ENCODE assay signal across 10 cellular contexts in the genomic region with DNA sequence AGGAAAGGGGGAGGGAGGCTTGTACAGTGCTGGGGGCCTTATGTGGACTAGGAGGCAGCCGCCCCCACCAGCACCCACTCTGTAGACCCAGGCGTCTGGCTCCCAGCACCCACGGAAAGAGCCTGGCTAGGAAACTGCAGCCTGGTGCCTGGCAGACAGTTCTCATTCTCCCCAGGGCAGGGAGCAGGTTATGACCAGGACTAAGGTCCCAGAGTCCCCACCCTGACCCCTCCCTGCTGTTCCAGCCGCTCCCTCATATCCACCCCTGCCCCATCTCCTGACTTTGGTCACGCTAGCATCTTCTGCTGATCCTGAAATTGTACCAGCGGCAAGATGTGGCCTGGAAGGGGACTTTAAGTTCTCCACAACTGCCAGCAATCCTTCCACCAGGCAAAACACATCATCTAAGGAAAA. TPM values are rescaled to one million over a fixed set of nuclear protein-coding genes. Genes with fewer than 3 reads are reported as not detected.
DNase-seq lines count a peak whose midpoint lies in the region; ATAC-seq and TF ChIP-seq lines count a peak whose summit lies in the region.
"Had no signal": no experiment of that assay in that cellular context is flagged by ENCODE, and none has a peak within 500 bp of the region (broad histone marks: within the 10 kb centered on the region; RNA-seq: fewer than 3 reads in every experiment).

A gene with protein sequence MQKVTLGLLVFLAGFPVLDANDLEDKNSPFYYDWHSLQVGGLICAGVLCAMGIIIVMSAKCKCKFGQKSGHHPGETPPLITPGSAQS (plus strand): TSS at position 286 of the 414 bp plus-strand sequence. CDS start 3,554 bp downstream, outside the sequence.

- no peaks in the 10 kb centered on the region for H3K9me3 Mint-ChIP-seq in MCF 10A (ENCODE audit: unreplicated experiment)
- no peaks in the 10 kb centered on the region for H3K9me3 Mint-ChIP-seq in memory B cell

- BruUV-seq in MCF 10A (replicated peaks; lab: Mats Ljungman, UMichigan), result no TSS peak

- H3K36me3 Mint-ChIP-seq in MCF 10A (ENCODE audit: insufficient read depth, unreplicated experiment) (peaks cover 7% of the 10 kb centered on the region), memory B cell (no peaks in the 10 kb centered on the region)

- TF ChIP-seq CTCF in MCF 10A (IDR thresholded peaks at IDR 0.05; ENCODE audit: unreplicated experiment) (no peak), GM10248 (IDR thresholded peaks at IDR 0.05; ENCODE audit: control extremely low read depth, extremely low read depth, low read depth, missing control alignments) (no peak), omental fat pad (IDR thresholded peaks at IDR 0.05) (no peak)

- H3K4me3 Mint-ChIP-seq in MCF 10A (ENCODE audit: unreplicated experiment), result peak within 1 kb of the TSS; percentile 57
- peak within 1 kb of the TSS; percentile 37 for H3K4me3 Mint-ChIP-seq in memory B cell

- POLR2A ChIA-PET in MCF 10A (lab: Yijun Ruan, JAX), result interaction anchor here (0.5 to 4.1 kb wide), 12 partner anchors 9 to 423 kb away, joined by 3 to 70 read pairs (median 5); a partner anchor contains a TSS
- POLR2A ChIA-PET in GM10248 (lab: Yijun Ruan, JAX), result no interaction called here

- peaks cover 48% of the 10 kb centered on the region for H3K4me1 Mint-ChIP-seq in MCF 10A (ENCODE audit: insufficient read depth, unreplicated experiment)
- peaks cover 3% of the 10 kb centered on the region for H3K4me1 Mint-ChIP-seq in memory B cell

- H3K27ac Mint-ChIP-seq in MCF 10A (ENCODE audit: low read depth, unreplicated experiment) (peak within 1 kb of the TSS; percentile 73), memory B cell (no peak within 1 kb of the TSS)

- H3K27me3 Mint-ChIP-seq in MCF 10A (ENCODE audit: insufficient read depth, unreplicated experiment) (no peaks in the 10 kb centered on the region), memory B cell (peaks cover 2% of the 10 kb centered on the region)

- intact Hi-C loops in MCF 10A (cut with micrococcal nuclease), result no loop called here

- H3K27ac ChIP-seq in substantia nigra (ENCODE audit: low read depth, low read length, poor library complexity, severe bottlenecking), result peak within 1 kb of the TSS; percentile 99

- peak; percentile 63 for DNase-seq in LoVo (ENCODE audit: low spot score)
- DNase-seq in MCF 10A (ENCODE audit: unreplicated experiment), result peak; percentile 42
- DNase-seq in memory B cell (ENCODE audit: low spot score in 2 of 2), result no peak
- DNase-seq in substantia nigra (lab: John Stamatoyannopoulos, UW), result peak in 10 of 49 donors; percentile 69 to 94 (median 83)
- DNase-seq in NCI-H1417 treated with DMSO at 0.1 percent for 48 hours (lab: John Stamatoyannopoulos, UW), result no peak
- DNase-seq in GM10248 (ENCODE audit: extremely low spot score), result no peak
- DNase-seq in omental fat pad (ENCODE audit: low spot score), result no peak
- DNase-seq: cerebellar nuclear complex; stimulated activated naive CD4-positive, alpha-beta T cell treated with Interleukin-2 at 50 U/mL for 16 hours had no signal

- CTCF ChIA-PET in MCF 10A (lab: Yijun Ruan, JAX) (interaction anchor here (0.6 to 6.5 kb wide), 18 partner anchors 9 to 392 kb away, joined by 3 to 91 read pairs (median 4); a partner anchor contains a TSS), GM10248 (lab: Yijun Ruan, JAX) (interaction anchor here (0.6 to 5.0 kb wide), 10 partner anchors 12 to 353 kb away, joined by 3 to 25 read pairs (median 4); a partner anchor contains a TSS)

- no peak for ATAC-seq in memory B cell (ENCODE audit: low read depth)
- ATAC-seq in HG02981 (IDR thresholded peaks at IDR 0.05; ENCODE audit: unreplicated experiment), result no peak
- ATAC-seq in omental fat pad (ENCODE audit: low FRiP score), result no peak

RNA-seq across cellular contexts. Expression of the gene that starts here (rescaled TPM):
- total RNA-seq in MCF 10A (2022) (4.3 and 6.9 TPM in 2 replicates), omental fat pad (1 to 10 TPM in 1 of 4 donors, under 1 TPM in 1, not detected in 2; 0.38 to 2.6 TPM)

Comparison
In these comparisons a context has a peak if more than half of its experiments do, and no peak if none do; other contexts are left out.
1. DNase-seq: peak in LoVo (single experiment) and MCF 10A (single experiment); none in memory B cell (0 of 2), NCI-H1417 treated with DMSO at 0.1 percent for 48 hours (single experiment), GM10248 (single experiment) and omental fat pad (single experiment).